In the genomic region with DNA sequence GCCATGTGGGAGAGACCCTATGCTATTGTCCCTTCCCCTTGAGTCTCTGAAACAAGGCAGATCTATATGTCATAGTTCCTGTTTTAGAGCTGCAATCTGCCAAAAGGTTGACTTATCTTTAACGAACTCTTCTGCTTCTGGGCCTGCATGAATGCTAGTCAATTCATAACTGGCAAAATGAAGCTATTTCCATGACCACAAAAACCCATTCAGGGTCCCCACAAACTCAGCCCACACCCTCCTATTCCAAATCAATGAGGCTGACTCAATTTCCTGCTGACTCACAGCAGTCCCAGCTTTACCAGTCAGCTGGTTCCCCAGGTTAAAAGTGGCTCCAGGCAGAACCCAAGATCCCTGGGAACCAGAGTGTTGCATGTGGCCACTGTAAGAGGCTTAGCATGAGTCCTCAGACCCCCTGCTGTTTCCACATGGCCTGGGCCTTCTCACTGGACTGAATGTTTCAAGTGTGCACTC, we compare ENCODE assay signal across 8 cellular contexts. TPM values are rescaled to one million over a fixed set of nuclear protein-coding genes. Genes with fewer than 3 reads are reported as not detected.
DNase-seq lines count a peak whose midpoint lies in the region; ATAC-seq, FAIRE-seq and TF ChIP-seq lines count a peak whose summit lies in the region.

No MANE protein-coding gene starts in this region.

- no peaks in the 10 kb centered on the region for H3K36me3 ChIP-seq in HepG2 (replicated peaks in 1 of 2; ENCODE audit: control insufficient read depth in 1 of 2, insufficient read depth in 2 of 2, low read length in 2 of 2)

- H4K20me1 ChIP-seq in HepG2 (ENCODE audit: insufficient read depth, low read length) = no peaks in the 10 kb centered on the region

- peak; percentile 59 for ATAC-seq in GM21423 (IDR thresholded peaks at IDR 0.05; ENCODE audit: unreplicated experiment)
- peak; percentile 69 for ATAC-seq in HG03521 (IDR thresholded peaks at IDR 0.05; ENCODE audit: unreplicated experiment)
- ATAC-seq in HepG2 = no peak

- H3K9me3 ChIP-seq in HepG2 (ENCODE audit: low read length) = no peaks in the 10 kb centered on the region

- no peaks in the 10 kb centered on the region; a peak in 1 of 5 replicates for H3K27me3 ChIP-seq in HepG2 (ENCODE audit: control insufficient read depth in 1 of 2, insufficient read depth in 2 of 2, low read length in 2 of 2)

- TF ChIP-seq POLR2A in HepG2 (IDR thresholded peaks at IDR 0.05; ENCODE audit: insufficient read depth in 1 of 2, low read depth in 2 of 2, low read length in 2 of 2) = no peak

- CTCF ChIA-PET in HepG2 (lab: Yijun Ruan, JAX; ENCODE audit: low intra/inter-chr PET ratio, low total read pairs) = no interaction called here

- TF ChIP-seq CTCF in D721Med (IDR thresholded peaks at IDR 0.05; ENCODE audit: insufficient read depth, missing control alignments) (no peak), HepG2 (CRISPR knock-in tag; IDR thresholded peaks at IDR 0.05) (no peak)

- no peak overlapping the region for H3K4me3 ChIP-seq in HepG2 (replicated peaks in 1 of 3; ENCODE audit: insufficient read depth in 1 of 3, low read depth in 2 of 3, low read length in 3 of 3)

- H2AFZ ChIP-seq in HepG2 (ENCODE audit: low read length) = no peak overlapping the region

- no peaks in the 10 kb centered on the region for H3K79me2 ChIP-seq in HepG2 (ENCODE audit: insufficient read depth, low read length)

- no peak overlapping the region for H3K9ac ChIP-seq in HepG2 (ENCODE audit: insufficient read depth, low read depth, low read length)

- FAIRE-seq in D721Med (lab: Jason Lieb, UNC) (no peak), HepG2 (lab: Jason Lieb, UNC) (no peak)

- BruUV-seq in HepG2 (replicated peaks; lab: Mats Ljungman, UMichigan) = no TSS peak

- TF ChIP-seq EP300 in HepG2 (IDR thresholded peaks at IDR 0.05; ENCODE audit: low read depth in 2 of 2, low read length in 2 of 2) (no peak), HepG2 (CRISPR knock-in tag; IDR thresholded peaks at IDR 0.05; ENCODE audit: borderline replicate concordance) (no peak)

- no peak for TF ChIP-seq RAD21 in HepG2 (CRISPR knock-in tag; IDR thresholded peaks at IDR 0.05)

- peak; percentile 64 for DNase-seq in GM03348 (ENCODE audit: low spot score)
- peak; percentile 80 for DNase-seq in brain pericyte (ENCODE audit: low read depth, low spot score)
- no peak for DNase-seq in D721Med (ENCODE audit: insufficient read length, low spot score)
- DNase-seq in HepG2 (ENCODE audit: low spot score) = no peak
- DNase-seq in GF-D8 (lab: John Stamatoyannopoulos, UW) = no peak
- DNase-seq in activated CD4-positive, alpha-beta T cell treated with anti-CD3 and anti-CD28 coated beads for 1 hour = no peak

- POLR2A ChIA-PET in HepG2 (lab: Yijun Ruan, JAX) = no interaction called here

- H3K4me1 ChIP-seq in HepG2 (ENCODE audit: insufficient read depth, low read length) = no peaks in the 10 kb centered on the region

- in situ Hi-C loops in HepG2 (cut with HindIII; ENCODE audit: extremely low pct_ligation_motif_present, low pct_unique_long_range_greater_than_20kb) = no loop called here

- H3K27ac ChIP-seq in HepG2 (ENCODE audit: extremely low read length, insufficient read depth, low read length) = no peak overlapping the region

- intact Hi-C loops in HepG2 (cut with micrococcal nuclease; ENCODE audit: unreplicated experiment) = no loop called here

- no peak overlapping the region for H3K4me2 ChIP-seq in HepG2 (ENCODE audit: low read depth, low read length)

- 6% methylated on average over 1 of the region's 1 CpG for WGBS in HepG2 (ENCODE audit: low lambda C conversion rate)

TF ChIP-seq in HepG2, 621 proteins besides CTCF, POLR2A, EP300 and RAD21:
- TF ChIP-seq ZNF562 (CRISPR knock-in tag; IDR thresholded peaks at IDR 0.05; ENCODE audit: borderline replicate concordance) = no peak
- TF ChIP-seq, protein P1, sequence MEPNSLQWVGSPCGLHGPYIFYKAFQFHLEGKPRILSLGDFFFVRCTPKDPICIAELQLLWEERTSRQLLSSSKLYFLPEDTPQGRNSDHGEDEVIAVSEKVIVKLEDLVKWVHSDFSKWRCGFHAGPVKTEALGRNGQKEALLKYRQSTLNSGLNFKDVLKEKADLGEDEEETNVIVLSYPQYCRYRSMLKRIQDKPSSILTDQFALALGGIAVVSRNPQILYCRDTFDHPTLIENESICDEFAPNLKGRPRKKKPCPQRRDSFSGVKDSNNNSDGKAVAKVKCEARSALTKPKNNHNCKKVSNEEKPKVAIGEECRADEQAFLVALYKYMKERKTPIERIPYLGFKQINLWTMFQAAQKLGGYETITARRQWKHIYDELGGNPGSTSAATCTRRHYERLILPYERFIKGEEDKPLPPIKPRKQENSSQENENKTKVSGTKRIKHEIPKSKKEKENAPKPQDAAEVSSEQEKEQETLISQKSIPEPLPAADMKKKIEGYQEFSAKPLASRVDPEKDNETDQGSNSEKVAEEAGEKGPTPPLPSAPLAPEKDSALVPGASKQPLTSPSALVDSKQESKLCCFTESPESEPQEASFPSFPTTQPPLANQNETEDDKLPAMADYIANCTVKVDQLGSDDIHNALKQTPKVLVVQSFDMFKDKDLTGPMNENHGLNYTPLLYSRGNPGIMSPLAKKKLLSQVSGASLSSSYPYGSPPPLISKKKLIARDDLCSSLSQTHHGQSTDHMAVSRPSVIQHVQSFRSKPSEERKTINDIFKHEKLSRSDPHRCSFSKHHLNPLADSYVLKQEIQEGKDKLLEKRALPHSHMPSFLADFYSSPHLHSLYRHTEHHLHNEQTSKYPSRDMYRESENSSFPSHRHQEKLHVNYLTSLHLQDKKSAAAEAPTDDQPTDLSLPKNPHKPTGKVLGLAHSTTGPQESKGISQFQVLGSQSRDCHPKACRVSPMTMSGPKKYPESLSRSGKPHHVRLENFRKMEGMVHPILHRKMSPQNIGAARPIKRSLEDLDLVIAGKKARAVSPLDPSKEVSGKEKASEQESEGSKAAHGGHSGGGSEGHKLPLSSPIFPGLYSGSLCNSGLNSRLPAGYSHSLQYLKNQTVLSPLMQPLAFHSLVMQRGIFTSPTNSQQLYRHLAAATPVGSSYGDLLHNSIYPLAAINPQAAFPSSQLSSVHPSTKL (CRISPR knock-in tag; IDR thresholded peaks at IDR 0.05) = no peak
- no peak for TF ChIP-seq ZNF431 (CRISPR knock-in tag; IDR thresholded peaks at IDR 0.05; ENCODE audit: borderline replicate concordance, low read depth)

RNA-seq across cellular contexts. Expression of a gene that starts 25.2 kb away (rescaled TPM):
- total RNA-seq in HepG2 (2016; rRNA removed; fragmentation: Illumina TruSeq; extraction: Trizol) = not detected in 2 replicates
- total RNA-seq in HepG2 (2016; cell fraction: cytosol; rRNA removed; fragmentation: Illumina TruSeq; extraction: Trizol; ENCODE audit: low read depth) = not detected in 2 replicates
- total RNA-seq in HepG2 (2016; cell fraction: insoluble cytoplasmic fraction; rRNA removed; fragmentation: Illumina TruSeq; extraction: Trizol) = not detected in 2 replicates
- total RNA-seq in HepG2 (2016; cell fraction: membrane; rRNA removed; fragmentation: Illumina TruSeq; extraction: Trizol) = not detected in 2 replicates
- total RNA-seq in HepG2 (2016; cell fraction: nucleus; rRNA removed; fragmentation: Illumina TruSeq; extraction: Trizol) = not detected in 2 replicates
- polyA plus RNA-seq in HepG2 (2011; rRNA removed) = 0.04 TPM in 1 of 2 replicates, not detected in the other
- 0.13 and 0.20 TPM in 2 replicates for polyA plus RNA-seq in HepG2 (2011; cell fraction: cytosol; rRNA removed)
- 0.14 and 0.37 TPM in 2 replicates for polyA plus RNA-seq in HepG2 (2011; cell fraction: nucleus; rRNA removed)
- polyA plus RNA-seq in HepG2 (2012) = 0.47 and 0.85 TPM in 2 replicates
- polyA plus RNA-seq in HepG2 (2016; cell fraction: cytosol; fragmentation: Illumina TruSeq; extraction: Trizol; ENCODE audit: low read depth) = not detected in 2 replicates
- polyA plus RNA-seq in HepG2 (2016; cell fraction: insoluble cytoplasmic fraction; fragmentation: Illumina TruSeq; extraction: Trizol; ENCODE audit: low read depth) = not detected in 2 replicates
- not detected in 2 replicates for polyA plus RNA-seq in HepG2 (2016; cell fraction: membrane; fragmentation: Illumina TruSeq; extraction: Trizol; ENCODE audit: low read depth)
- polyA plus RNA-seq in HepG2 (2016; cell fraction: nucleus; fragmentation: Illumina TruSeq; extraction: Trizol; ENCODE audit: insufficient read depth, low read depth) = not detected in 2 replicates
- not detected in 2 replicates for polyA minus RNA-seq in HepG2 (2011; rRNA and poly(A)+ RNA removed; ENCODE audit: low replicate concordance)
- polyA minus RNA-seq in HepG2 (2011; cell fraction: cytosol; rRNA and poly(A)+ RNA removed) = 0.53 TPM in 1 of 2 replicates, not detected in the other
- not detected in 2 replicates for polyA minus RNA-seq in HepG2 (2011; cell fraction: nucleus; rRNA and poly(A)+ RNA removed)

Comparison
In these comparisons a context has a peak if more than half of its experiments do, and no peak if none do; other contexts are left out.
1. DNase-seq: peak in GM03348 (single experiment) and brain pericyte (single experiment); none in D721Med (single experiment), HepG2 (single experiment), GF-D8 (single experiment) and activated CD4-positive, alpha-beta T cell treated with anti-CD3 and anti-CD28 coated beads for 1 hour (single experiment).